Comparison of ENCODE assay signal across 32 cellular contexts in the genomic region with DNA sequence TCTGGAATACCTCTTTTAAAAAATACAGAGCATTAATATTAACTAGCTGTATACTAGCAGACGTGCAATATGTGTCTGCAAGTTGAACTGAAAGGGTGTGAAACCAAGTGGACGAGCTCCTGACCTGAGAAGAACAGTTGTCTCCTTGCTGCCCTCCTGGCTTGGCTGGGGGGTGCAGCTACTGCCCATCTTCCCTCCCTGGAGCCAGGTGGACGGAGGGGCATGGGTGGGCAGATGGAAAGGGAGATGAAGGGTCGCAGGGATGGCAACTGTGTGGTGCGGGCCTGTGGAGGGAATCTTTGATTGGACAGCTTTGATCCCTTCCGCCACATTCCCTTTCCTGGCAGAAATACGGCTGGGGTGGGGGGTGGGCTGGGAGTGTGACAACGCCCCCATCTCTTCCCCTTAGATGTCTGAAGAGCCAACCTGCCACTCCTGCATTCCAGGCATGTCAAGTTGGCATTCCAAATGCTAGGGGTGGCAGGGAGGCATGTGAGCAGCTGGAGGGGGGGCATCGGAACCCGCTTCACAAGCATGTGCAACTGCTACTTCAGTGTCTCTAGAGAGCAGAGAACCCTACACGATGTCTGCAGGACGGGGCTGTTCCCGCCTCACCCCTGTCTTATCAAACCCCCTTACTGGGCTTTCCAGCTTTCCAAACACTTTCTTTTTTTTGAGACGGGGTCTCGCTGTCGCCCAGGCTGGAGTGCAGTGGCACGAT. TPM values are rescaled to one million over a fixed set of nuclear protein-coding genes. Genes with fewer than 3 reads are reported as not detected.
A peak's percentile ranks its signal among the peaks of the same experiment; 100 is the strongest.
DNase-seq lines count a peak whose midpoint lies in the region; ATAC-seq, FAIRE-seq and TF ChIP-seq lines count a peak whose summit lies in the region.
"Had no signal": no experiment of that assay in that cellular context is flagged by ENCODE, and none has a peak within 500 bp of the region (broad histone marks: within the 10 kb centered on the region; RNA-seq: fewer than 3 reads in every experiment).

No MANE protein-coding gene starts in this region.

- no peak for TF ChIP-seq POLR2A in HepG2 (IDR thresholded peaks at IDR 0.05; ENCODE audit: insufficient read depth in 1 of 2, low read depth in 2 of 2, low read length in 2 of 2)

- H4K20me1 ChIP-seq in BLaER1 treated with 17β-estradiol and CSF1 and Interleukin-3, amounts not matched to agents 10 nM and 100 nM: no peaks in the 10 kb centered on the region
- H4K20me1 ChIP-seq in HepG2 (ENCODE audit: insufficient read depth, low read length): no peaks in the 10 kb centered on the region

- H3K4me2 ChIP-seq in BLaER1 treated with 17β-estradiol and CSF1 and Interleukin-3, amounts not matched to agents 10 nM and 100 nM: peak overlapping the region; percentile 1 to 62 (median 50); a peak in 18 of 22 replicates
- H3K4me2 ChIP-seq in HepG2 (ENCODE audit: low read depth, low read length): peak overlapping the region; percentile 13; the same call in 1 of the 2 replicates

- ATAC-seq in HepG2: 0 out of 3 replicates have a peak, but pooled peaks have one; percentile 10
- ATAC-seq in HG03521 (IDR thresholded peaks at IDR 0.05; ENCODE audit: unreplicated experiment): no peak
- ATAC-seq: gastroesophageal sphincter; GM12878; psoas muscle; stimulated activated effector memory CD8-positive, alpha-beta T cell treated with anti-CD3 and anti-CD28 coated beads, Interleukin-12 subunit alpha, Interleukin-12 subunit beta, amount 100 ng/mL, for 72 hours had no signal

- H3K79me2 ChIP-seq in HepG2 (ENCODE audit: insufficient read depth, low read length): no peaks in the 10 kb centered on the region

- in situ Hi-C loops in HepG2 (cut with HindIII; ENCODE audit: extremely low pct_ligation_motif_present, low pct_unique_long_range_greater_than_20kb): no loop called here

- no peaks in the 10 kb centered on the region for H3K36me3 ChIP-seq in BLaER1 treated with 17β-estradiol and CSF1 and Interleukin-3, amounts not matched to agents 10 nM and 100 nM
- no peaks in the 10 kb centered on the region for H3K36me3 ChIP-seq in HepG2 (replicated peaks in 1 of 2; ENCODE audit: control insufficient read depth in 1 of 2, insufficient read depth in 2 of 2, low read length in 2 of 2)
- H3K36me3 ChIP-seq: breast epithelium, gastroesophageal sphincter, SJSA1, upper lobe of left lung, WERI-Rb-1 had no signal

- H3K27me3 ChIP-seq in BLaER1 treated with 17β-estradiol and CSF1 and Interleukin-3, amounts not matched to agents 10 nM and 100 nM: no peaks in the 10 kb centered on the region
- H3K27me3 ChIP-seq in HepG2 (ENCODE audit: control insufficient read depth in 1 of 2, insufficient read depth in 2 of 2, low read length in 2 of 2): peaks cover 6 to 66% of the 10 kb centered on the region in 2 experiments
- H3K27me3 ChIP-seq: breast epithelium, gastroesophageal sphincter, SJSA1, upper lobe of left lung had no signal

- 23% methylated on average over 17 of the region's 17 CpGs for WGBS in HepG2 (ENCODE audit: low lambda C conversion rate)

- H2AFZ ChIP-seq in HepG2 (ENCODE audit: low read length): no peak overlapping the region

- H3K4me1 ChIP-seq in BLaER1 treated with 17β-estradiol and CSF1 and Interleukin-3, amounts not matched to agents 10 nM and 100 nM: peaks cover 88 to 99% (median 92%) of the 10 kb centered on the region in 10 experiments
- H3K4me1 ChIP-seq in HepG2 (ENCODE audit: insufficient read depth, low read length): peaks cover 46% of the 10 kb centered on the region

- POLR2A ChIA-PET in HepG2 (lab: Yijun Ruan, JAX): interaction anchor here (1.0 to 1.5 kb wide), 3 partner anchors 11 to 47 kb away, joined by 4 to 7 read pairs (median 6); partner anchors contain the start of gene CDKN1A

- CTCF ChIA-PET in HepG2 (lab: Yijun Ruan, JAX; ENCODE audit: low intra/inter-chr PET ratio, low total read pairs): no interaction called here

- no peak for TF ChIP-seq RAD21 in HepG2 (CRISPR knock-in tag; IDR thresholded peaks at IDR 0.05)

- H3K9ac ChIP-seq in BLaER1 treated with 17β-estradiol and CSF1 and Interleukin-3, amounts not matched to agents 10 nM and 100 nM: no peak overlapping the region
- no peak overlapping the region for H3K9ac ChIP-seq in HepG2 (ENCODE audit: insufficient read depth, low read depth, low read length)

- intact Hi-C loops in HepG2 (cut with micrococcal nuclease; ENCODE audit: unreplicated experiment): no loop called here

- no peak for FAIRE-seq in HepG2 (lab: Jason Lieb, UNC)
- FAIRE-seq: colon, GM12878 had no signal

- no peak overlapping the region for H3K4me3 ChIP-seq in BLaER1 treated with 17β-estradiol and CSF1 and Interleukin-3, amounts not matched to agents 10 nM and 100 nM
- peak overlapping the region in 1 of 3 experiments; percentile 31; a peak in 1 of 6 replicates for H3K4me3 ChIP-seq in HepG2 (replicated peaks in 1 of 3; ENCODE audit: insufficient read depth in 1 of 3, low read depth in 2 of 3, low read length in 3 of 3)
- H3K4me3 ChIP-seq: breast epithelium, gastroesophageal sphincter, GM12878, psoas muscle, SJSA1, upper lobe of left lung had no signal

- TF ChIP-seq CTCF in HepG2 (CRISPR knock-in tag; IDR thresholded peaks at IDR 0.05): no peak

- peak; percentile 68 for DNase-seq in SW480 (ENCODE audit: low spot score)
- no peak for DNase-seq in HepG2 (ENCODE audit: low spot score)
- peak; percentile 35 for DNase-seq in renal cortical epithelial cell (ENCODE audit: low read depth)
- DNase-seq in HCEC 1CT: no peak
- DNase-seq in hippocampal formation (lab: John Stamatoyannopoulos, UW): no peak
- no peak for DNase-seq in superior temporal gyrus (ENCODE audit: extremely low spot score)
- DNase-seq: activated CD4-positive, alpha-beta T cell treated with anti-CD3 and anti-CD28 coated beads, Interleukin-2, amount 10 ng/mL, durations not matched to agents 24 days and 14 days; activated CD8-positive, alpha-beta memory T cell treated with anti-CD3 and anti-CD28 coated beads for 24 hours; activated T-cell treated with anti-CD3 and anti-CD28 coated beads for 4 hours; AML-193; CD4-positive, alpha-beta memory T cell; effector CD4-positive, alpha-beta T cell; EL; H9; naive B cell; NCI-H1694; NCI-H510A; nucleus accumbens; psoas muscle; RPMI8226; stimulated activated CD4-positive, alpha-beta T cell treated with anti-CD3 and anti-CD28 coated beads, Interleukin-15, amount 100 ng/mL, for 24 hours; T1000; upper lobe of left lung; WERI-Rb-1 had no signal

- TF ChIP-seq EP300 in HepG2 (IDR thresholded peaks at IDR 0.05; ENCODE audit: low read depth in 2 of 2, low read length in 2 of 2) (no peak), HepG2 (CRISPR knock-in tag; IDR thresholded peaks at IDR 0.05; ENCODE audit: borderline replicate concordance) (no peak)

- no TSS peak for BruUV-seq in HepG2 (replicated peaks; lab: Mats Ljungman, UMichigan)

- no peak overlapping the region; a peak in 1 of 22 replicates for H3K27ac ChIP-seq in BLaER1 treated with 17β-estradiol and CSF1 and Interleukin-3, amounts not matched to agents 10 nM and 100 nM
- no peak overlapping the region for H3K27ac ChIP-seq in HepG2 (ENCODE audit: extremely low read length, insufficient read depth, low read length)
- H3K27ac ChIP-seq: breast epithelium, gastroesophageal sphincter, psoas muscle, SJSA1, upper lobe of left lung, WERI-Rb-1 had no signal

- H3K9me3 ChIP-seq in BLaER1 treated with 17β-estradiol and CSF1 and Interleukin-3, amounts not matched to agents 10 nM and 100 nM (replicated peaks in 1 of 11): no peaks in the 10 kb centered on the region
- H3K9me3 ChIP-seq in HepG2 (ENCODE audit: low read length): no peaks in the 10 kb centered on the region
- H3K9me3 ChIP-seq: breast epithelium, gastroesophageal sphincter, psoas muscle, SJSA1, upper lobe of left lung had no signal

RNA-seq across cellular contexts. Expression of gene SRSF3, which starts 37.3 kb away (rescaled TPM):
- total RNA-seq in HepG2 (2016; rRNA removed; fragmentation: Illumina TruSeq; extraction: Trizol) (684 and 1,115 TPM in 2 replicates), renal cortical epithelial cell (182 and 305 TPM in 2 replicates)
- total RNA-seq in HepG2 (2016; cell fraction: cytosol; rRNA removed; fragmentation: Illumina TruSeq; extraction: Trizol; ENCODE audit: low read depth): 87.6 and 93.5 TPM in 2 replicates
- 702 and 1,085 TPM in 2 replicates for total RNA-seq in HepG2 (2016; cell fraction: insoluble cytoplasmic fraction; rRNA removed; fragmentation: Illumina TruSeq; extraction: Trizol)
- total RNA-seq in HepG2 (2016; cell fraction: membrane; rRNA removed; fragmentation: Illumina TruSeq; extraction: Trizol): 160 and 205 TPM in 2 replicates
- total RNA-seq in HepG2 (2016; cell fraction: nucleus; rRNA removed; fragmentation: Illumina TruSeq; extraction: Trizol): 332 and 341 TPM in 2 replicates
- 149 and 206 TPM in 2 replicates for polyA plus RNA-seq in HepG2 (2011; rRNA removed)
- polyA plus RNA-seq in HepG2 (2011; cell fraction: cytosol; rRNA removed): 204 and 209 TPM in 2 replicates
- polyA plus RNA-seq in HepG2 (2011; cell fraction: nucleus; rRNA removed): 336 and 345 TPM in 2 replicates
- 161 and 268 TPM in 2 replicates for polyA plus RNA-seq in HepG2 (2012)
- polyA plus RNA-seq in HepG2 (2016; cell fraction: cytosol; fragmentation: Illumina TruSeq; extraction: Trizol; ENCODE audit: low read depth): 90.1 and 97.9 TPM in 2 replicates
- 1,067 and 1,144 TPM in 2 replicates for polyA plus RNA-seq in HepG2 (2016; cell fraction: insoluble cytoplasmic fraction; fragmentation: Illumina TruSeq; extraction: Trizol; ENCODE audit: low read depth)
- polyA plus RNA-seq in HepG2 (2016; cell fraction: membrane; fragmentation: Illumina TruSeq; extraction: Trizol; ENCODE audit: low read depth): 123 and 146 TPM in 2 replicates
- 510 and 537 TPM in 2 replicates for polyA plus RNA-seq in HepG2 (2016; cell fraction: nucleus; fragmentation: Illumina TruSeq; extraction: Trizol; ENCODE audit: insufficient read depth, low read depth)
- 214 and 251 TPM in 2 replicates for polyA minus RNA-seq in HepG2 (2011; rRNA and poly(A)+ RNA removed; ENCODE audit: low replicate concordance)
- polyA minus RNA-seq in HepG2 (2011; cell fraction: cytosol; rRNA and poly(A)+ RNA removed): 55.8 and 58.4 TPM in 2 replicates
- 453 and 553 TPM in 2 replicates for polyA minus RNA-seq in HepG2 (2011; cell fraction: nucleus; rRNA and poly(A)+ RNA removed)

RNA-seq across cellular contexts. Expression of gene CDKN1A, which starts 47.0 kb away (rescaled TPM):
- total RNA-seq in HepG2 (2016; rRNA removed; fragmentation: Illumina TruSeq; extraction: Trizol) (56.0 and 60.7 TPM in 2 replicates), renal cortical epithelial cell (343 and 516 TPM in 2 replicates)
- total RNA-seq in HepG2 (2016; cell fraction: cytosol; rRNA removed; fragmentation: Illumina TruSeq; extraction: Trizol; ENCODE audit: low read depth): 14.1 and 14.6 TPM in 2 replicates
- 60.2 and 60.7 TPM in 2 replicates for total RNA-seq in HepG2 (2016; cell fraction: insoluble cytoplasmic fraction; rRNA removed; fragmentation: Illumina TruSeq; extraction: Trizol)
- 35.8 and 37.2 TPM in 2 replicates for total RNA-seq in HepG2 (2016; cell fraction: membrane; rRNA removed; fragmentation: Illumina TruSeq; extraction: Trizol)
- 39.4 and 41.1 TPM in 2 replicates for total RNA-seq in HepG2 (2016; cell fraction: nucleus; rRNA removed; fragmentation: Illumina TruSeq; extraction: Trizol)
- 92.1 and 131 TPM in 2 replicates for polyA plus RNA-seq in HepG2 (2011; rRNA removed)
- 101 and 109 TPM in 2 replicates for polyA plus RNA-seq in HepG2 (2011; cell fraction: cytosol; rRNA removed)
- 99.7 and 130 TPM in 2 replicates for polyA plus RNA-seq in HepG2 (2011; cell fraction: nucleus; rRNA removed)
- 25.4 and 74.5 TPM in 2 replicates for polyA plus RNA-seq in HepG2 (2012)
- polyA plus RNA-seq in HepG2 (2016; cell fraction: cytosol; fragmentation: Illumina TruSeq; extraction: Trizol; ENCODE audit: low read depth): 11.7 and 12.8 TPM in 2 replicates
- polyA plus RNA-seq in HepG2 (2016; cell fraction: insoluble cytoplasmic fraction; fragmentation: Illumina TruSeq; extraction: Trizol; ENCODE audit: low read depth): 67.9 and 74.3 TPM in 2 replicates
- polyA plus RNA-seq in HepG2 (2016; cell fraction: membrane; fragmentation: Illumina TruSeq; extraction: Trizol; ENCODE audit: low read depth): 27.1 and 27.5 TPM in 2 replicates
- polyA plus RNA-seq in HepG2 (2016; cell fraction: nucleus; fragmentation: Illumina TruSeq; extraction: Trizol; ENCODE audit: insufficient read depth, low read depth): 70.1 and 78.2 TPM in 2 replicates
- 52.9 and 74.7 TPM in 2 replicates for polyA minus RNA-seq in HepG2 (2011; rRNA and poly(A)+ RNA removed; ENCODE audit: low replicate concordance)
- 33.1 and 37.9 TPM in 2 replicates for polyA minus RNA-seq in HepG2 (2011; cell fraction: cytosol; rRNA and poly(A)+ RNA removed)
- 23.8 and 39.9 TPM in 2 replicates for polyA minus RNA-seq in HepG2 (2011; cell fraction: nucleus; rRNA and poly(A)+ RNA removed)

Comparison
In these comparisons a context has a peak if more than half of its experiments do, and no peak if none do; other contexts are left out.
1. DNase-seq: peak in SW480 (single experiment) and renal cortical epithelial cell (single experiment); none in HepG2 (single experiment), HCEC 1CT (single experiment), hippocampal formation (0 of 2) and superior temporal gyrus (single experiment).